Comparison of ENCODE assay signal across 30 cellular contexts in genomic region chr21:31406510-31406909, GRCh38.
"Had no signal": no experiment of that assay in that cellular context is flagged by ENCODE, and none has a peak within 500 bp of the region (broad histone marks: within the 10 kb centered on the region; RNA-seq: fewer than 3 reads in every experiment).

No MANE protein-coding gene starts in this region.

- H3K9me3 Mint-ChIP-seq: activated B cell treated with CpG ODN at 0.5 μM for 24 hours; activated CD4-positive, alpha-beta memory T cell treated with anti-CD3 and anti-CD28 coated beads, Interleukin-2, amount 10 ng/mL, durations not matched to agents 7 days and 5 days; activated CD4-positive, alpha-beta T cell treated with anti-CD3 and anti-CD28 coated beads, Interleukin-2, amount 10 ng/mL, durations not matched to agents 7 days and 5 days; activated naive CD4-positive, alpha-beta T cell treated with anti-CD3 and anti-CD28 coated beads, Interleukin-2, amount 10 ng/mL, durations not matched to agents 7 days and 5 days; activated naive CD8-positive, alpha-beta T cell treated with anti-CD3 and anti-CD28 coated beads, Interleukin-2, amount 10 ng/mL, durations not matched to agents 7 days and 5 days; central memory CD8-positive, alpha-beta T cell; dendritic cell treated with granulocyte-macrophage colony-stimulating factor and Interleukin-4, amounts not matched to agents 40 ng/mL and 50 ng/mL, for 4 days; endodermal cell; T-helper 2 cell treated with Interferon-gamma antibody and Interleukin-4, amounts not matched to agents 5 μg/mL and 100 μg/mL, for 36 hours had no signal

- H3K36me3 Mint-ChIP-seq: activated CD8-positive, alpha-beta memory T cell treated with anti-CD3 and anti-CD28 coated beads, Interleukin-2, amount 10 ng/mL, durations not matched to agents 7 days and 5 days had no signal

- H3K27me3 Mint-ChIP-seq: activated B cell treated with CpG ODN at 0.5 μM for 24 hours; activated CD4-positive, alpha-beta T cell treated with anti-CD3 and anti-CD28 coated beads, Interleukin-2, amount 10 ng/mL, durations not matched to agents 7 days and 5 days; activated naive CD4-positive, alpha-beta T cell treated with anti-CD3 and anti-CD28 coated beads, Interleukin-2, amount 10 ng/mL, durations not matched to agents 7 days and 5 days; activated naive CD8-positive, alpha-beta T cell treated with anti-CD3 and anti-CD28 coated beads, Interleukin-2, amount 10 ng/mL, durations not matched to agents 7 days and 5 days; central memory CD8-positive, alpha-beta T cell; dendritic cell treated with granulocyte-macrophage colony-stimulating factor and Interleukin-4, amounts not matched to agents 40 ng/mL and 50 ng/mL, for 4 days; T-helper 17 cell had no signal

- H3K27me3 ChIP-seq: brain microvascular endothelial cell, dorsolateral prefrontal cortex had no signal

- H3K4me3 Mint-ChIP-seq: activated B cell treated with CpG ODN at 0.5 μM for 24 hours; activated CD4-positive, alpha-beta memory T cell treated with anti-CD3 and anti-CD28 coated beads, Interleukin-2, amount 10 ng/mL, durations not matched to agents 7 days and 5 days; activated CD4-positive, alpha-beta T cell treated with anti-CD3 and anti-CD28 coated beads, Interleukin-2, amount 10 ng/mL, durations not matched to agents 7 days and 5 days; activated CD8-positive, alpha-beta memory T cell treated with anti-CD3 and anti-CD28 coated beads, Interleukin-2, amount 10 ng/mL, durations not matched to agents 7 days and 5 days; activated naive CD4-positive, alpha-beta T cell treated with anti-CD3 and anti-CD28 coated beads, Interleukin-2, amount 10 ng/mL, durations not matched to agents 7 days and 5 days; activated naive CD8-positive, alpha-beta T cell treated with anti-CD3 and anti-CD28 coated beads, Interleukin-2, amount 10 ng/mL, durations not matched to agents 7 days and 5 days; central memory CD8-positive, alpha-beta T cell; dendritic cell treated with granulocyte-macrophage colony-stimulating factor and Interleukin-4, amounts not matched to agents 40 ng/mL and 50 ng/mL, for 4 days; endodermal cell; T-helper 17 cell; T-helper 2 cell treated with Interferon-gamma antibody and Interleukin-4, amounts not matched to agents 5 μg/mL and 100 μg/mL, for 36 hours had no signal

- H3K27ac ChIP-seq: brain microvascular endothelial cell, coronary artery, WERI-Rb-1 had no signal

- DNase-seq: activated B cell treated with CpG ODN at 0.5 μM for 24 hours; activated CD4-positive, alpha-beta memory T cell treated with anti-CD3 and anti-CD28 coated beads, Interleukin-2, amount 10 ng/mL, durations not matched to agents 7 days and 5 days; activated CD4-positive, alpha-beta T cell treated with anti-CD3 and anti-CD28 coated beads, Interleukin-2, amount 10 ng/mL, durations not matched to agents 7 days and 5 days; activated CD4-positive, alpha-beta T cell treated with anti-CD3 and anti-CD28 coated beads, Interleukin-2, amount 50 U/mL, for 4 hours; activated CD8-positive, alpha-beta memory T cell treated with anti-CD3 and anti-CD28 coated beads, Interleukin-2, amount 10 ng/mL, durations not matched to agents 7 days and 5 days; activated CD8-positive, alpha-beta memory T cell treated with anti-CD3 and anti-CD28 coated beads, Interleukin-2, amount 50 U/mL, for 4 hours; activated effector memory CD4-positive, alpha-beta T cell treated with Interleukin-2 at 50 U/mL for 16 hours; activated gamma-delta T cell treated with Interleukin-2 at 50 U/mL for 16 hours; activated naive CD4-positive, alpha-beta T cell treated with anti-CD3 and anti-CD28 coated beads, Interleukin-2, amount 10 ng/mL, durations not matched to agents 7 days and 5 days; activated naive CD8-positive, alpha-beta T cell treated with anti-CD3 and anti-CD28 coated beads, Interleukin-2, amount 10 ng/mL, durations not matched to agents 7 days and 5 days; activated T-cell treated with anti-CD3 and anti-CD28 coated beads, Interleukin-2, amount 50 U/mL, for 48 hours; amniotic stem cell; anterior cingulate cortex; brain microvascular endothelial cell; dorsolateral prefrontal cortex; effector memory CD4-positive, alpha-beta T cell; endodermal cell; foreskin fibroblast; head of caudate nucleus; T-helper 1 cell; T-helper 17 cell; T1000 had no signal

- H3K4me1 Mint-ChIP-seq: activated B cell treated with CpG ODN at 0.5 μM for 24 hours; activated CD4-positive, alpha-beta memory T cell treated with anti-CD3 and anti-CD28 coated beads, Interleukin-2, amount 10 ng/mL, durations not matched to agents 7 days and 5 days; central memory CD8-positive, alpha-beta T cell had no signal

- H3K4me3 ChIP-seq: coronary artery, dorsolateral prefrontal cortex had no signal

- H3K36me3 ChIP-seq: brain microvascular endothelial cell, WERI-Rb-1 had no signal

- H3K27ac Mint-ChIP-seq: activated B cell treated with CpG ODN at 0.5 μM for 24 hours; activated CD4-positive, alpha-beta memory T cell treated with anti-CD3 and anti-CD28 coated beads, Interleukin-2, amount 10 ng/mL, durations not matched to agents 7 days and 5 days; activated CD4-positive, alpha-beta T cell treated with anti-CD3 and anti-CD28 coated beads, Interleukin-2, amount 10 ng/mL, durations not matched to agents 7 days and 5 days; activated CD8-positive, alpha-beta memory T cell treated with anti-CD3 and anti-CD28 coated beads, Interleukin-2, amount 10 ng/mL, durations not matched to agents 7 days and 5 days; activated naive CD4-positive, alpha-beta T cell treated with anti-CD3 and anti-CD28 coated beads, Interleukin-2, amount 10 ng/mL, durations not matched to agents 7 days and 5 days; activated naive CD8-positive, alpha-beta T cell treated with anti-CD3 and anti-CD28 coated beads, Interleukin-2, amount 10 ng/mL, durations not matched to agents 7 days and 5 days; dendritic cell treated with granulocyte-macrophage colony-stimulating factor and Interleukin-4, amounts not matched to agents 40 ng/mL and 50 ng/mL, for 4 days; endodermal cell; T-helper 17 cell; T-helper 2 cell treated with Interferon-gamma antibody and Interleukin-4, amounts not matched to agents 5 μg/mL and 100 μg/mL, for 36 hours had no signal

- ATAC-seq: activated CD4-positive, CD25-positive, alpha-beta regulatory T cell treated with anti-CD3 and anti-CD28 coated beads, Interleukin-2, amount 50 U/mL, for 24 hours; activated CD8-positive, alpha-beta memory T cell treated with anti-CD3 and anti-CD28 coated beads, Interleukin-2, amount 10 ng/mL, durations not matched to agents 7 days and 5 days; esophagus mucosa; SK-N-SH treated with all-trans-retinoic acid at 6 μM for 48 hours; T-helper 17 cell had no signal
